1 cellular context compared by ENCODE assay signal in the genomic region with DNA sequence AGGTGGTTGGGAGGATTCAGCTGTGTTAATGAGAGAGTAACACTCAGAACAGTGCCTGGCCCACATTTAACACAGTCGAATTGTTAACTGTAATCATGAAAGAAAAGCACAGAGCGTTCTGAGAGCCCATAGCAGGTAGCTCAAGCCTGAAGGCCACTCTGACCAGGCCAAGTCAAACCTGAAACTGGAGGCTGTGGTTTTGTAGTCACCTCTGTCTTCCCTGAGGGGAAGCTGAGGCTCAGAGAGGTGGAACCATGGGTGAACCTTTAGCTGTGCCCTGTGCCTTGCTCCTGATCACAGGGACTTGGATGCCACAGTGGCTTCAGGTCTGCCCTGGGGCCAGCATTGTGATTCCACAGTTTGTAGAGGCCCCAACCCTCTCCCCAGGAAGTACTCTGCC.
TF ChIP-seq lines count a peak whose summit lies in the region.

No MANE protein-coding gene starts in this region.

TF ChIP-seq in IMR-90, 13 proteins besides CTCF, POLR2A, EP300 and RAD21:
- TF ChIP-seq FOS (IDR thresholded peaks at IDR 0.05; ENCODE audit: low read depth, low read length) (no peak), MAFK (IDR thresholded peaks at IDR 0.05; ENCODE audit: low read depth, low read length) (no peak), CHD1 (IDR thresholded peaks at IDR 0.05; ENCODE audit: low read depth, low read length) (no peak), BHLHE40 (IDR thresholded peaks at IDR 0.05; ENCODE audit: low read depth, low read length) (no peak)
TF ChIP-seq in IMR-90: peak in this region for 0.
